Comparison of ENCODE assay signal across 1 cellular context in the genomic region with DNA sequence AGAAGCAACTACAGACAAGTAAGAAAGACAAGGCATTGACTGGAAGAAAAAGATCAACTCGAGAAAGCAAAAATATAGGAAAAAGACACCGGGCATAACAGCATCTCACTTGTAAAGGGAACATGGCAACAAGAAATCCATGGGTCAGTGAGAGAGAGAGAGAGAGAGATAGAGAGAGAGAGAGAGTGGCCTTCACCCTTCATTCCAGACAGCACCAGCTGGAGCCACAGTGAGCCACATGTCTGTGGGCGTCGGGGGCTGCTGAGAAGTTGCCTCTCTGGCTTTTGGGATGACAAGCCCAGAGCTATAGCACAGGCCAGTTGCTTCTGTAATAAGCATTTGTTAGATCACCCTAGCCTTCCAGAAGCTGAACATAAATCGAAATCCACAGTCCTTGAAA.
TF ChIP-seq lines count a peak whose summit lies in the region.

No MANE protein-coding gene starts in this region.

TF ChIP-seq in H1, 55 proteins besides CTCF, POLR2A, EP300 and RAD21:
- TF ChIP-seq SRF (IDR thresholded peaks at IDR 0.05; ENCODE audit: low read depth, low read length) (no peak), SIRT6 (IDR thresholded peaks at IDR 0.05; ENCODE audit: low read length) (no peak), SAP30 (IDR thresholded peaks at IDR 0.05; ENCODE audit: insufficient read depth, insufficient replicate concordance, low read length) (no peak), TEAD4 (IDR thresholded peaks at IDR 0.05; ENCODE audit: low read depth, low read length) (no peak), SIX5 (IDR thresholded peaks at IDR 0.05; ENCODE audit: low read depth, low read length) (no peak), BCL11A (IDR thresholded peaks at IDR 0.05; ENCODE audit: low read depth in 2 of 2, low read length in 2 of 2) (no peak), CTBP2 (IDR thresholded peaks at IDR 0.05; ENCODE audit: borderline replicate concordance, insufficient read depth, insufficient read length, low read length) (no peak)
- TF ChIP-seq, protein P1, sequence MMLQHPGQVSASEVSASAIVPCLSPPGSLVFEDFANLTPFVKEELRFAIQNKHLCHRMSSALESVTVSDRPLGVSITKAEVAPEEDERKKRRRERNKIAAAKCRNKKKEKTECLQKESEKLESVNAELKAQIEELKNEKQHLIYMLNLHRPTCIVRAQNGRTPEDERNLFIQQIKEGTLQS (IDR thresholded peaks at IDR 0.05; ENCODE audit: insufficient read depth, low read depth, low read length): no peak
